In the genomic region with DNA sequence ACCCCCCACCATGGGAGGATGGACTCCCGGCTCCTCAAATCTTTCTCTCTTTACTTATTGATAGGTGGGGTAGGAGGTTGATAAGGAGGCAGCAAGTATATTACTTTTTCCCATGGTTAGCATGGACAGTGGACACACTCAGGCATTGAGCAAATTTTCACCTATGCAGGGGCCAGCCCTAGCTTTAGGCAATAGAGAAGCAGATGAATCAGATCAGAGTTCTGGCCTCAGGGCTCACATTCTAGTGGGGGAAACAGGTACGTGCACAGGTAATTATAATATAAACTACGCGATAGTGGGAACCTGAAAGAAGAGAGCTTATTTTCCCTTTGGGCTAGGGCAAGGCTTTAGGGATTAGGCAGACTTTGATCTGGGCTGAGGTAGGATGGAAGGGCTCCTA, we compare ENCODE assay signal across 20 cellular contexts. TPM values are rescaled to one million over a fixed set of nuclear protein-coding genes. Genes with fewer than 3 reads are reported as not detected.
A peak's percentile ranks its signal among the peaks of the same experiment; 100 is the strongest.
DNase-seq lines count a peak whose midpoint lies in the region; ATAC-seq and TF ChIP-seq lines count a peak whose summit lies in the region.
"Had no signal": no experiment of that assay in that cellular context is flagged by ENCODE, and none has a peak within 500 bp of the region (broad histone marks: within the 10 kb centered on the region; RNA-seq: fewer than 3 reads in every experiment).

No MANE protein-coding gene starts in this region.

- no peaks in the 10 kb centered on the region for H3K9me3 Mint-ChIP-seq in dendritic cell treated with granulocyte-macrophage colony-stimulating factor and Interleukin-4, amounts not matched to agents 40 ng/mL and 50 ng/mL, for 4 days
- H3K9me3 Mint-ChIP-seq in CD4-positive, alpha-beta memory T cell: no peaks in the 10 kb centered on the region
- H3K9me3 Mint-ChIP-seq: CD4-positive, CD25-positive, alpha-beta regulatory T cell; CD8-positive, alpha-beta T cell had no signal

- peak overlapping the region; percentile 42 for H3K27ac Mint-ChIP-seq in dendritic cell treated with granulocyte-macrophage colony-stimulating factor and Interleukin-4, amounts not matched to agents 40 ng/mL and 50 ng/mL, for 4 days
- H3K27ac Mint-ChIP-seq in CD4-positive, alpha-beta memory T cell: no peak overlapping the region
- H3K27ac Mint-ChIP-seq: CD14-positive monocyte; CD4-positive, CD25-positive, alpha-beta regulatory T cell; CD8-positive, alpha-beta T cell had no signal

- no peaks in the 10 kb centered on the region for H3K9me3 ChIP-seq in CD4-positive, alpha-beta memory T cell (ENCODE audit: control insufficient read depth in 1 of 2, low read length in 2 of 2)
- H3K9me3 ChIP-seq in upper lobe of right lung: no peaks in the 10 kb centered on the region
- H3K9me3 ChIP-seq: BE2C, BLaER1, Caco-2 had no signal

- intact Hi-C loops in dendritic cell treated with granulocyte-macrophage colony-stimulating factor and Interleukin-4, amounts not matched to agents 40 ng/mL and 50 ng/mL, for 4 days (cut with micrococcal nuclease): no loop called here
- intact Hi-C loops in posterior vena cava (cut with DNase I) (no loop called here), upper lobe of right lung (cut with DNase I) (no loop called here)
- intact Hi-C loops in CD4-positive, alpha-beta memory T cell (cut with micrococcal nuclease): no loop called here

- POLR2A ChIA-PET in CD4-positive, alpha-beta memory T cell (lab: Charles Lee; ENCODE audit: partially characterized antibody): no interaction called here

- DNase-seq in mesenteric fat pad (ENCODE audit: low spot score) (peak; percentile 4), posterior vena cava (ENCODE audit: low spot score) (peak; percentile 16), upper lobe of right lung (no peak), LoVo (ENCODE audit: low spot score) (no peak)
- DNase-seq in CD4-positive, alpha-beta memory T cell: no peak
- DNase-seq: 8988T; ACHN; BE2C; C1 segment of cervical spinal cord; Caco-2; Calu3; CD4-positive, CD25-positive, alpha-beta regulatory T cell; CD8-positive, alpha-beta T cell; DMS79 treated with DMSO at 0.1 percent for 48 hours; GF-D8 had no signal

- CTCF ChIA-PET in CD4-positive, alpha-beta memory T cell (lab: Charles Lee; ENCODE audit: partially characterized antibody): interaction anchor here (1.2 kb wide), 2 partner anchors 12 to 35 kb away, joined by 3 read pairs; partner anchors contain the start of gene FOXD2

- ATAC-seq in upper lobe of right lung: no peak
- ATAC-seq: CD8-positive, alpha-beta T cell had no signal

- peaks cover 33% of the 10 kb centered on the region for H3K27me3 Mint-ChIP-seq in dendritic cell treated with granulocyte-macrophage colony-stimulating factor and Interleukin-4, amounts not matched to agents 40 ng/mL and 50 ng/mL, for 4 days
- H3K27me3 Mint-ChIP-seq in CD4-positive, alpha-beta memory T cell: peaks cover 13 to 22% of the 10 kb centered on the region in 2 donors

- H3K36me3 ChIP-seq in CD4-positive, alpha-beta memory T cell (ENCODE audit: insufficient read depth, low read length): no peaks in the 10 kb centered on the region
- H3K36me3 ChIP-seq in upper lobe of right lung: no peaks in the 10 kb centered on the region
- H3K36me3 ChIP-seq: BE2C, BLaER1 had no signal

- H3K27me3 ChIP-seq in CD4-positive, alpha-beta memory T cell (ENCODE audit: insufficient read depth, low read length): no peaks in the 10 kb centered on the region
- H3K27me3 ChIP-seq in upper lobe of right lung: peaks cover 6% of the 10 kb centered on the region
- H3K27me3 ChIP-seq: BE2C, BLaER1 had no signal

- no peak overlapping the region for H3K4me3 Mint-ChIP-seq in dendritic cell treated with granulocyte-macrophage colony-stimulating factor and Interleukin-4, amounts not matched to agents 40 ng/mL and 50 ng/mL, for 4 days
- H3K4me3 Mint-ChIP-seq in CD4-positive, alpha-beta memory T cell: no peak overlapping the region
- H3K4me3 Mint-ChIP-seq: CD14-positive monocyte; CD4-positive, CD25-positive, alpha-beta regulatory T cell; CD8-positive, alpha-beta T cell had no signal

- H3K4me1 ChIP-seq in CD4-positive, alpha-beta memory T cell (ENCODE audit: insufficient read depth, low read length): no peaks in the 10 kb centered on the region
- no peaks in the 10 kb centered on the region for H3K4me1 ChIP-seq in upper lobe of right lung
- H3K4me1 ChIP-seq: BE2C, BLaER1 had no signal

- H3K27ac ChIP-seq in CD4-positive, alpha-beta memory T cell (ENCODE audit: low read depth, low read length): no peak overlapping the region
- H3K27ac ChIP-seq in upper lobe of right lung: no peak overlapping the region
- H3K27ac ChIP-seq: BLaER1 had no signal

- no peak overlapping the region for H3K4me3 ChIP-seq in CD4-positive, alpha-beta memory T cell (ENCODE audit: low read length in 2 of 2)
- no peak overlapping the region for H3K4me3 ChIP-seq in upper lobe of right lung
- H3K4me3 ChIP-seq: BLaER1 had no signal

- H3K36me3 Mint-ChIP-seq in dendritic cell treated with granulocyte-macrophage colony-stimulating factor and Interleukin-4, amounts not matched to agents 40 ng/mL and 50 ng/mL, for 4 days (ENCODE audit: low read depth): no peaks in the 10 kb centered on the region
- H3K36me3 Mint-ChIP-seq in CD4-positive, alpha-beta memory T cell: no peaks in the 10 kb centered on the region
- H3K36me3 Mint-ChIP-seq: CD14-positive monocyte; CD4-positive, CD25-positive, alpha-beta regulatory T cell; CD8-positive, alpha-beta T cell had no signal

- no peak for TF ChIP-seq CTCF in upper lobe of right lung (IDR thresholded peaks at IDR 0.05)

- peaks cover 41% of the 10 kb centered on the region for H3K4me1 Mint-ChIP-seq in dendritic cell treated with granulocyte-macrophage colony-stimulating factor and Interleukin-4, amounts not matched to agents 40 ng/mL and 50 ng/mL, for 4 days (ENCODE audit: low read depth)
- no peaks in the 10 kb centered on the region for H3K4me1 Mint-ChIP-seq in CD4-positive, alpha-beta memory T cell
- H3K4me1 Mint-ChIP-seq: CD14-positive monocyte; CD4-positive, CD25-positive, alpha-beta regulatory T cell had no signal

RNA-seq across cellular contexts. Expression of gene FOXE3, which starts 13.5 kb away (rescaled TPM):
- total RNA-seq in mesenteric fat pad: not detected
- under 1 TPM in 1 of 2 donors, not detected in 1; 0.10 TPM for total RNA-seq in posterior vena cava
- not detected for total RNA-seq in CD4-positive, alpha-beta memory T cell
- not detected for polyA plus RNA-seq in CD4-positive, alpha-beta memory T cell
- not detected for total RNA-seq in upper lobe of right lung
- total RNA-seq: A673; Caco-2; Calu3; CD4-positive, CD25-positive, alpha-beta regulatory T cell; CD8-positive, alpha-beta T cell had no signal
- polyA plus RNA-seq: AG04450; CD14-positive monocyte; CD4-positive, CD25-positive, alpha-beta regulatory T cell had no signal

RNA-seq across cellular contexts. Expression of gene FOXD2, which starts 35.3 kb away (rescaled TPM):
- total RNA-seq in mesenteric fat pad (0.13 TPM), posterior vena cava (under 1 TPM; 0.19 to 0.37 TPM), upper lobe of right lung (0.35 TPM)
- under 1 TPM; 0.64 to 0.73 TPM for total RNA-seq in CD4-positive, alpha-beta memory T cell
- under 1 TPM; 0.07 to 0.11 TPM for polyA plus RNA-seq in CD4-positive, alpha-beta memory T cell
- polyA plus RNA-seq: AG04450 had no signal

Comparison
In these comparisons a context has a peak if more than half of its experiments do, and no peak if none do; other contexts are left out.
1. DNase-seq: peak in mesenteric fat pad (single experiment) and posterior vena cava (single experiment); none in CD4-positive, alpha-beta memory T cell (0 of 5), upper lobe of right lung (single experiment) and LoVo (single experiment).